In the genomic region with DNA sequence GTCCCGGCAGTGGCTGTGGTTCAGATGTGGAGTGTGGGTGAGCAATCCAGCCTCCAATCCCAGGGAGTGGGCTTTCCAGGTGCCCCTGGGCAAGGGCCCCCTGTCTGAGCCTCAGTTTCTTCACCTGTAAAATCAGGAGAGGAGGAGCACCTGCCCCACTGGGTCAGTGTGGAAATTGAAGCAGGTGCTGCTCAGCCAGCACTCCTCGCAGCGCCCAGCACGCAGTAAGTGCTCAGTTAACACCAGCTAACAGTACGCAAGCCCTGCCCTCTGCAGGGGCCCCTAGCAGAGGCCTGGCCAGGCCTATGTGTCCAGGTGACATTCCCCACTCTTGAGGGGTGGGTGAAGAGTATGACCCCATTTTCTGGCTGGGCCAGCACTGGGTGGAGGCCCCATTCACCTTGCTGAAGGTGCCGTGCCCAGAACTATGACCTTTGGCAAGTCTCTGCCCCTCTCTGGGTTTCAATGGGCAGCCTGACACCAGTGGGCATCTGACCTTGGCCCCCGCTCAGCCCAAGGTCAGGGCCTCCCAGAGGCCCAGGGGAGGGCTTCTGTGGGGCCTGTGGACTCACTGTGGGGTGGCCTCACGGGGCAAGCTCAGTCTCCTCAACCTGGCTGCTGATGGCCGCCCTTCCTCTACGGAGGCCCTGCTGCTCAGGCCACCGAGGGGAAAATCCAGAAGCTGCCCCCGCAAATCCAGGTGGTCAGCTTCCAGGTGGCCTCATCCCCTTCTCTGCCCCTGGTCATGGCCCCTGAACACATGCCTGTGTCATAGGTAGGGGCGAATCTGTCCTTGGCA, we compare ENCODE assay signal across 1 cellular context.
TF ChIP-seq lines count a peak whose summit lies in the region.

No MANE protein-coding gene starts in this region.

TF ChIP-seq in HepG2, 621 proteins besides CTCF, POLR2A, EP300 and RAD21 (continues in another document):
- TF ChIP-seq ZNF230 (CRISPR knock-in tag; IDR thresholded peaks at IDR 0.05) (no peak), FOXC1 (CRISPR knock-in tag; IDR thresholded peaks at IDR 0.05; ENCODE audit: borderline replicate concordance) (no peak), TEAD3 (CRISPR knock-in tag; optimal IDR thresholded peaks at IDR 0.05; ENCODE audit: borderline replicate concordance) (no peak), ZMYM2 (CRISPR knock-in tag; IDR thresholded peaks at IDR 0.05) (peak; percentile 78), HOXA9 (CRISPR knock-in tag; IDR thresholded peaks at IDR 0.05; ENCODE audit: borderline replicate concordance) (no peak), AHR (CRISPR knock-in tag; IDR thresholded peaks at IDR 0.05) (no peak), HES4 (CRISPR knock-in tag; IDR thresholded peaks at IDR 0.05; ENCODE audit: borderline replicate concordance) (no peak), HOXD1 (CRISPR knock-in tag; IDR thresholded peaks at IDR 0.05) (0 out of 2 replicates have a peak, but pooled peaks have one; percentile 55), TARDBP (CRISPR knock-in tag; IDR thresholded peaks at IDR 0.05) (peak; percentile 13), EHMT2 (IDR thresholded peaks at IDR 0.05; ENCODE audit: borderline replicate concordance, low read depth, low read length) (no peak), DR1 (CRISPR knock-in tag; IDR thresholded peaks at IDR 0.05) (peak; percentile 46; the same call in 1 of the 2 replicates), ZNF790 (CRISPR knock-in tag; IDR thresholded peaks at IDR 0.05; ENCODE audit: borderline replicate concordance) (no peak), CBX1 (IDR thresholded peaks at IDR 0.05; ENCODE audit: low read depth) (no peak), CBX5 (CRISPR knock-in tag; IDR thresholded peaks at IDR 0.05; ENCODE audit: borderline replicate concordance) (peak; percentile 9; the same call in 1 of the 2 replicates), XBP1 (CRISPR knock-in tag; IDR thresholded peaks at IDR 0.05) (no peak), NCOA5 (CRISPR knock-in tag; IDR thresholded peaks at IDR 0.05) (no peak), FOXA1 (IDR thresholded peaks at IDR 0.05) (no peak), FOXA1 (CRISPR knock-in tag; IDR thresholded peaks at IDR 0.05) (no peak), PHF21A (CRISPR knock-in tag; IDR thresholded peaks at IDR 0.05) (peak; percentile 71; the same call in 1 of the 2 replicates), ZKSCAN1 (IDR thresholded peaks at IDR 0.05; ENCODE audit: low read length) (no peak), SP4 (CRISPR knock-in tag; IDR thresholded peaks at IDR 0.05) (peak; percentile 31; the same call in 1 of the 2 replicates), ZNF484 (CRISPR knock-in tag; IDR thresholded peaks at IDR 0.05; ENCODE audit: borderline replicate concordance, low read depth) (no peak), ZNF510 (CRISPR knock-in tag; IDR thresholded peaks at IDR 0.05; ENCODE audit: low read depth) (no peak), SMARCE1 (IDR thresholded peaks at IDR 0.05; ENCODE audit: borderline replicate concordance) (no peak), ZNF878 (CRISPR knock-in tag; IDR thresholded peaks at IDR 0.05) (0 out of 2 replicates have a peak, but pooled peaks have one; percentile 15), TP53 (CRISPR knock-in tag; conservative IDR thresholded peaks at IDR 0.05) (0 out of 2 replicates have a peak, but pooled peaks have one; percentile 61), MED1 (CRISPR knock-in tag; IDR thresholded peaks at IDR 0.05) (peak; percentile 45), RFXANK (CRISPR knock-in tag; IDR thresholded peaks at IDR 0.05) (no peak)
- TF ChIP-seq, protein P1, sequence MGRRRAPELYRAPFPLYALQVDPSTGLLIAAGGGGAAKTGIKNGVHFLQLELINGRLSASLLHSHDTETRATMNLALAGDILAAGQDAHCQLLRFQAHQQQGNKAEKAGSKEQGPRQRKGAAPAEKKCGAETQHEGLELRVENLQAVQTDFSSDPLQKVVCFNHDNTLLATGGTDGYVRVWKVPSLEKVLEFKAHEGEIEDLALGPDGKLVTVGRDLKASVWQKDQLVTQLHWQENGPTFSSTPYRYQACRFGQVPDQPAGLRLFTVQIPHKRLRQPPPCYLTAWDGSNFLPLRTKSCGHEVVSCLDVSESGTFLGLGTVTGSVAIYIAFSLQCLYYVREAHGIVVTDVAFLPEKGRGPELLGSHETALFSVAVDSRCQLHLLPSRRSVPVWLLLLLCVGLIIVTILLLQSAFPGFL (CRISPR knock-in tag; IDR thresholded peaks at IDR 0.05) = no peak
- TF ChIP-seq, protein P2, sequence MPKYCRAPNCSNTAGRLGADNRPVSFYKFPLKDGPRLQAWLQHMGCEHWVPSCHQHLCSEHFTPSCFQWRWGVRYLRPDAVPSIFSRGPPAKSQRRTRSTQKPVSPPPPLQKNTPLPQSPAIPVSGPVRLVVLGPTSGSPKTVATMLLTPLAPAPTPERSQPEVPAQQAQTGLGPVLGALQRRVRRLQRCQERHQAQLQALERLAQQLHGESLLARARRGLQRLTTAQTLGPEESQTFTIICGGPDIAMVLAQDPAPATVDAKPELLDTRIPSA (CRISPR knock-in tag; IDR thresholded peaks at IDR 0.05; ENCODE audit: borderline replicate concordance) = no peak
- TF ChIP-seq, protein P3, sequence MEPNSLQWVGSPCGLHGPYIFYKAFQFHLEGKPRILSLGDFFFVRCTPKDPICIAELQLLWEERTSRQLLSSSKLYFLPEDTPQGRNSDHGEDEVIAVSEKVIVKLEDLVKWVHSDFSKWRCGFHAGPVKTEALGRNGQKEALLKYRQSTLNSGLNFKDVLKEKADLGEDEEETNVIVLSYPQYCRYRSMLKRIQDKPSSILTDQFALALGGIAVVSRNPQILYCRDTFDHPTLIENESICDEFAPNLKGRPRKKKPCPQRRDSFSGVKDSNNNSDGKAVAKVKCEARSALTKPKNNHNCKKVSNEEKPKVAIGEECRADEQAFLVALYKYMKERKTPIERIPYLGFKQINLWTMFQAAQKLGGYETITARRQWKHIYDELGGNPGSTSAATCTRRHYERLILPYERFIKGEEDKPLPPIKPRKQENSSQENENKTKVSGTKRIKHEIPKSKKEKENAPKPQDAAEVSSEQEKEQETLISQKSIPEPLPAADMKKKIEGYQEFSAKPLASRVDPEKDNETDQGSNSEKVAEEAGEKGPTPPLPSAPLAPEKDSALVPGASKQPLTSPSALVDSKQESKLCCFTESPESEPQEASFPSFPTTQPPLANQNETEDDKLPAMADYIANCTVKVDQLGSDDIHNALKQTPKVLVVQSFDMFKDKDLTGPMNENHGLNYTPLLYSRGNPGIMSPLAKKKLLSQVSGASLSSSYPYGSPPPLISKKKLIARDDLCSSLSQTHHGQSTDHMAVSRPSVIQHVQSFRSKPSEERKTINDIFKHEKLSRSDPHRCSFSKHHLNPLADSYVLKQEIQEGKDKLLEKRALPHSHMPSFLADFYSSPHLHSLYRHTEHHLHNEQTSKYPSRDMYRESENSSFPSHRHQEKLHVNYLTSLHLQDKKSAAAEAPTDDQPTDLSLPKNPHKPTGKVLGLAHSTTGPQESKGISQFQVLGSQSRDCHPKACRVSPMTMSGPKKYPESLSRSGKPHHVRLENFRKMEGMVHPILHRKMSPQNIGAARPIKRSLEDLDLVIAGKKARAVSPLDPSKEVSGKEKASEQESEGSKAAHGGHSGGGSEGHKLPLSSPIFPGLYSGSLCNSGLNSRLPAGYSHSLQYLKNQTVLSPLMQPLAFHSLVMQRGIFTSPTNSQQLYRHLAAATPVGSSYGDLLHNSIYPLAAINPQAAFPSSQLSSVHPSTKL (CRISPR knock-in tag; IDR thresholded peaks at IDR 0.05) = peak; percentile 69
- TF ChIP-seq, protein P4, sequence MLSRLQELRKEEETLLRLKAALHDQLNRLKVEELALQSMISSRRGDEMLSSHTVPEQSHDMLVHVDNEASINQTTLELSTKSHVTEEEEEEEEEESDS (CRISPR knock-in tag; IDR thresholded peaks at IDR 0.05; ENCODE audit: borderline replicate concordance) = no peak
- TF ChIP-seq, protein P5, sequence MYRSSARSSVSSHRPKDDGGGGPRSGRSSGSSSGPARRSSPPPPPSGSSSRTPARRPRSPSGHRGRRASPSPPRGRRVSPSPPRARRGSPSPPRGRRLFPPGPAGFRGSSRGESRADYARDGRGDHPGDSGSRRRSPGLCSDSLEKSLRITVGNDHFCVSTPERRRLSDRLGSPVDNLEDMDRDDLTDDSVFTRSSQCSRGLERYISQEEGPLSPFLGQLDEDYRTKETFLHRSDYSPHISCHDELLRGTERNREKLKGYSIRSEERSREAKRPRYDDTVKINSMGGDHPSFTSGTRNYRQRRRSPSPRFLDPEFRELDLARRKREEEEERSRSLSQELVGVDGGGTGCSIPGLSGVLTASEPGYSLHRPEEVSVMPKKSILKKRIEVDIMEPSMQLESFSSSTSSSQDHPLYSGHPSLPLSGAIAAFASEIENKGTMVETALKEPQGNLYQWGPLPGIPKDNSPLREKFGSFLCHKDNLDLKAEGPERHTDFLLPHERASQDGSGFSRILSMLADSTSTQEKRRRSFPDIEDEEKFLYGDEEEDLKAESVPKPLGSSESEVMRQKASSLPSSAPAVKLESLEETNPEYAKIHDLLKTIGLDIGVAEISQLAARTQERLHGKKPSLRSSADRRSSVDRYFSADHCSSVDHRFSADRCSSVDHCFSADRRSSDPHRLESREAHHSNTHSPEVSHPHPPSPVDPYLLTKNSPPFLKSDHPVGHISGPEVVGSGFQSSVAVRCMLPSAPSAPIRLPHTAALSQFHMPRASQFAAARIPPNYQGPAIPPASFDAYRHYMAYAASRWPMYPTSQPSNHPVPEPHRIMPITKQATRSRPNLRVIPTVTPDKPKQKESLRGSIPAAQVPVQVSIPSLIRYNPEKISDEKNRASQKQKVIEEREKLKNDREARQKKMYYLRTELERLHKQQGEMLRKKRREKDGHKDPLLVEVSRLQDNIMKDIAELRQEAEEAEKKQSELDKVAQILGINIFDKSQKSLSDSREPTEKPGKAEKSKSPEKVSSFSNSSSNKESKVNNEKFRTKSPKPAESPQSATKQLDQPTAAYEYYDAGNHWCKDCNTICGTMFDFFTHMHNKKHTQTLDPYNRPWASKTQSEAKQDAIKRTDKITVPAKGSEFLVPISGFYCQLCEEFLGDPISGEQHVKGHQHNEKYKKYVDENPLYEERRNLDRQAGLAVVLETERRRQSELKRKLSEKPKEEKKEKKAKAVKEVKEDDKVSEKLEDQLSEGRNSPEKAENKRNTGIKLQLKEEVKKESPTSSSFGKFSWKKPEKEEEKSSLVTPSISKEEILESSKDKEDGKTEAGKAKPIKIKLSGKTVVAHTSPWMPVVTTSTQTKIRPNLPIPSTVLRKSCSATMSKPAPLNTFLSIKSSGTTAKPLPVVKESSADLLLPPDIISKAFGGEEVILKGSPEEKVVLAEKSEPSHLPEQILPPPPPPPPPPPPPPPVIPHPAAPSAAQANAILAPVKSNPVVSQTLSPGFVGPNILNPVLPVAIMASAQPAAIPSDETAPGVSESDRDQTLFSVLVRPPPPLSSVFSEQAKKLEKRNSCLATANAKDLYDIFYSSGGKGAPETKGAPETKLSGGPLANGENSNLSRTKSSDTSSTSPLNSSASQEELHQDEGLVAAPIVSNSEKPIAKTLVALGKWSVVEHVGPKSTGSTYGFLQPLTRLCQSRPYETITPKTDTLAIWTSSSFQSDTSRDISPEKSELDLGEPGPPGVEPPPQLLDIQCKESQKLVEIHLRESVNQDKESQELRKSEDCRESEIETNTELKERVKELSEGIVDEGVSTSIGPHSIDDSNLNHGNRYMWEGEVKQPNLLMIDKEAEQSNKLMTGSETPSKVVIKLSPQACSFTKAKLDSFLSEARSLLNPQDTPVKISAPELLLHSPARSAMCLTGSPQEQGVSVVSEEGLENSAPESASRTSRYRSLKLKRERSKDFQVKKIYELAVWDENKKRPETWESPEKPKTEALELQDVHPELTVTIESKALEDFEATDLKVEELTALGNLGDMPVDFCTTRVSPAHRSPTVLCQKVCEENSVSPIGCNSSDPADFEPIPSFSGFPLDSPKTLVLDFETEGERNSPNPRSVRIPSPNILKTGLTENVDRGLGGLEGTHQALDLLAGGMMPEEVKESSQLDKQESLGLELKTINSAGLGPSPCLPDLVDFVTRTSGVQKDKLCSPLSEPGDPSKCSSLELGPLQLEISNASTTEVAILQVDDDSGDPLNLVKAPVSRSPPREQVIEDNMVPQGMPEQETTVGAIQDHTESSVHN (CRISPR knock-in tag; IDR thresholded peaks at IDR 0.05) = no peak; the same call in 1 of the 2 replicates
- TF ChIP-seq, protein P6, sequence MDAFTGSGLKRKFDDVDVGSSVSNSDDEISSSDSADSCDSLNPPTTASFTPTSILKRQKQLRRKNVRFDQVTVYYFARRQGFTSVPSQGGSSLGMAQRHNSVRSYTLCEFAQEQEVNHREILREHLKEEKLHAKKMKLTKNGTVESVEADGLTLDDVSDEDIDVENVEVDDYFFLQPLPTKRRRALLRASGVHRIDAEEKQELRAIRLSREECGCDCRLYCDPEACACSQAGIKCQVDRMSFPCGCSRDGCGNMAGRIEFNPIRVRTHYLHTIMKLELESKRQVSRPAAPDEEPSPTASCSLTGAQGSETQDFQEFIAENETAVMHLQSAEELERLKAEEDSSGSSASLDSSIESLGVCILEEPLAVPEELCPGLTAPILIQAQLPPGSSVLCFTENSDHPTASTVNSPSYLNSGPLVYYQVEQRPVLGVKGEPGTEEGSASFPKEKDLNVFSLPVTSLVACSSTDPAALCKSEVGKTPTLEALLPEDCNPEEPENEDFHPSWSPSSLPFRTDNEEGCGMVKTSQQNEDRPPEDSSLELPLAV (CRISPR knock-in tag; conservative IDR thresholded peaks at IDR 0.05; ENCODE audit: low read depth) = no peak
- TF ChIP-seq, protein P7, sequence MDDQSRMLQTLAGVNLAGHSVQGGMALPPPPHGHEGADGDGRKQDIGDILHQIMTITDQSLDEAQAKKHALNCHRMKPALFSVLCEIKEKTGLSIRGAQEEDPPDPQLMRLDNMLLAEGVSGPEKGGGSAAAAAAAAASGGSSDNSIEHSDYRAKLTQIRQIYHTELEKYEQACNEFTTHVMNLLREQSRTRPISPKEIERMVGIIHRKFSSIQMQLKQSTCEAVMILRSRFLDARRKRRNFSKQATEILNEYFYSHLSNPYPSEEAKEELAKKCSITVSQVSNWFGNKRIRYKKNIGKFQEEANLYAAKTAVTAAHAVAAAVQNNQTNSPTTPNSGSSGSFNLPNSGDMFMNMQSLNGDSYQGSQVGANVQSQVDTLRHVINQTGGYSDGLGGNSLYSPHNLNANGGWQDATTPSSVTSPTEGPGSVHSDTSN (CRISPR knock-in tag; IDR thresholded peaks at IDR 0.05; ENCODE audit: borderline replicate concordance) = no peak
- TF ChIP-seq, protein P8, sequence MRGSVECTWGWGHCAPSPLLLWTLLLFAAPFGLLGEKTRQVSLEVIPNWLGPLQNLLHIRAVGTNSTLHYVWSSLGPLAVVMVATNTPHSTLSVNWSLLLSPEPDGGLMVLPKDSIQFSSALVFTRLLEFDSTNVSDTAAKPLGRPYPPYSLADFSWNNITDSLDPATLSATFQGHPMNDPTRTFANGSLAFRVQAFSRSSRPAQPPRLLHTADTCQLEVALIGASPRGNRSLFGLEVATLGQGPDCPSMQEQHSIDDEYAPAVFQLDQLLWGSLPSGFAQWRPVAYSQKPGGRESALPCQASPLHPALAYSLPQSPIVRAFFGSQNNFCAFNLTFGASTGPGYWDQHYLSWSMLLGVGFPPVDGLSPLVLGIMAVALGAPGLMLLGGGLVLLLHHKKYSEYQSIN (CRISPR knock-in tag; IDR thresholded peaks at IDR 0.05; ENCODE audit: borderline replicate concordance) = no peak
- TF ChIP-seq, protein P9, sequence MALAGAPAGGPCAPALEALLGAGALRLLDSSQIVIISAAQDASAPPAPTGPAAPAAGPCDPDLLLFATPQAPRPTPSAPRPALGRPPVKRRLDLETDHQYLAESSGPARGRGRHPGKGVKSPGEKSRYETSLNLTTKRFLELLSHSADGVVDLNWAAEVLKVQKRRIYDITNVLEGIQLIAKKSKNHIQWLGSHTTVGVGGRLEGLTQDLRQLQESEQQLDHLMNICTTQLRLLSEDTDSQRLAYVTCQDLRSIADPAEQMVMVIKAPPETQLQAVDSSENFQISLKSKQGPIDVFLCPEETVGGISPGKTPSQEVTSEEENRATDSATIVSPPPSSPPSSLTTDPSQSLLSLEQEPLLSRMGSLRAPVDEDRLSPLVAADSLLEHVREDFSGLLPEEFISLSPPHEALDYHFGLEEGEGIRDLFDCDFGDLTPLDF (CRISPR knock-in tag; IDR thresholded peaks at IDR 0.05) = peak; percentile 80
